ENCODE assay signal across 8 cellular contexts in the genomic region with DNA sequence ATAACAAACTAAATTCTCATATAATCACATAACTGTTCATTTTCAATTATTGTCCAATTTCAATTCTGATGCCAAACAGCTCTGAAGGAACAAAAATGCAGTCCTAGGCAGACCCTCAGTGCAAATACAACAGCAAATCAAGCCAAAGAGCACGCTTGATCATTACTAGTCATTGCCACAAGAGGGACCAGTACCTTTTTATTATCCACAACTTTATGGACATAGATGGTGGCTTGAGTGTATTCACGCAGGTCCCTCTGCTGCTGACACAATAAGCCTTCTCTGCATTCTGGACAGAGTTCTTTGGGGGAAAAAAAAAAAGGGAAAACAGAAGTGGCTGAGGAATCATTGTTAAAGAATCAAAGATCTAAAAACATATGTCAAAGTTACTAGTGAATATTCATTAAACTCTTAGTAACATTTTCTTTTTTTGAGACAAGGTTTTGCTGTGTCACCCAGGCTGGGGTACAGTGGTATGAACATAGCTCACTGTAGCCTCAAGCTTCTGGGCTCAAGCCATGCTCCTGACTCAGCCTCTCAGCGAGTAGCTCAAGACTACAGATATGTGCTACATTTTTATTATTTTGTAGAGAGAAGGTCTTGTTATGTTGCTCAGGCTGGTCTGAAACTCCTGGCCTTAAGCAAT. TPM values are rescaled to one million over a fixed set of nuclear protein-coding genes. Genes with fewer than 3 reads are reported as not detected.
DNase-seq lines count a peak whose midpoint lies in the region; ATAC-seq, FAIRE-seq and TF ChIP-seq lines count a peak whose summit lies in the region.

No MANE protein-coding gene starts in this region.

- no peak for ATAC-seq in HG03139 (IDR thresholded peaks at IDR 0.05; ENCODE audit: unreplicated experiment)
- ATAC-seq in HG03439 (IDR thresholded peaks at IDR 0.05; ENCODE audit: unreplicated experiment) = no peak
- no peak for ATAC-seq in HG03196 (IDR thresholded peaks at IDR 0.05; ENCODE audit: unreplicated experiment)

- WGBS in liver = 81% methylated on average over 3 of the region's 3 CpGs

- no peaks in the 10 kb centered on the region for H3F3A ChIP-seq in Loucy (ENCODE audit: low read depth)

- H4K20me1 ChIP-seq in Loucy (ENCODE audit: insufficient read depth, low read length, poor library complexity, severe bottlenecking) = no peaks in the 10 kb centered on the region
- peaks cover 25% of the 10 kb centered on the region for H4K20me1 ChIP-seq in astrocyte (ENCODE audit: insufficient read depth, low read length)

- H3K4me3 ChIP-seq in Loucy (ENCODE audit: low read length, poor library complexity, severe bottlenecking) (no peak overlapping the region), astrocyte (ENCODE audit: insufficient read depth, low read depth, low read length) (no peak overlapping the region), liver (ENCODE audit: low read depth in 1 of 3, low read length in 3 of 3) (no peak overlapping the region)

- no peaks in the 10 kb centered on the region for H3K9me2 ChIP-seq in Loucy (replicated peaks; ENCODE audit: low read depth, low read length)

- TF ChIP-seq CTCF in Loucy (conservative IDR thresholded peaks at IDR 0.05; ENCODE audit: low read length) = peak; percentile 67
- TF ChIP-seq CTCF in astrocyte (IDR thresholded peaks at IDR 0.05; ENCODE audit: insufficient read depth, low read depth, low read length) = peak; percentile 64
- TF ChIP-seq CTCF in liver (IDR thresholded peaks at IDR 0.05; ENCODE audit: low read depth, low read length, missing input control) = peak; percentile 46

- peak overlapping the region; percentile 65 for H3K27ac ChIP-seq in astrocyte (ENCODE audit: low read depth, low read length)
- H3K27ac ChIP-seq in liver (ENCODE audit: low read depth in 1 of 2, low read length in 2 of 2) = no peak overlapping the region

- H3K27me3 Mint-ChIP-seq in astrocyte (ENCODE audit: low read depth, unreplicated experiment) = no peaks in the 10 kb centered on the region

- H3K36me3 Mint-ChIP-seq in astrocyte (ENCODE audit: low read depth, unreplicated experiment) = peaks cover 23% of the 10 kb centered on the region

- no peak overlapping the region for H3K9ac ChIP-seq in Loucy (ENCODE audit: low read depth, low read length, poor library complexity, severe bottlenecking)
- H3K9ac ChIP-seq in astrocyte (ENCODE audit: low read length) = peak overlapping the region; percentile 19
- no peak overlapping the region for H3K9ac ChIP-seq in liver (ENCODE audit: low read depth in 1 of 2, low read length in 2 of 2)

- H3K27me3 ChIP-seq in Loucy (ENCODE audit: insufficient read depth, low read length, poor library complexity, severe bottlenecking) = no peaks in the 10 kb centered on the region
- H3K27me3 ChIP-seq in astrocyte (ENCODE audit: insufficient read depth, low read length) = no peaks in the 10 kb centered on the region
- H3K27me3 ChIP-seq in liver (ENCODE audit: control insufficient read depth in 4 of 4, insufficient read depth in 4 of 4, low read length in 3 of 4) = no peaks in the 10 kb centered on the region

- peaks cover 31% of the 10 kb centered on the region for H3K4me1 Mint-ChIP-seq in astrocyte (ENCODE audit: low read depth, unreplicated experiment)

- H3K36me3 ChIP-seq in Loucy (ENCODE audit: insufficient read depth, low read length) (peaks cover 63% of the 10 kb centered on the region), astrocyte (ENCODE audit: insufficient read depth, low read length) (peaks cover 25% of the 10 kb centered on the region), liver (ENCODE audit: control insufficient read depth in 4 of 4, insufficient read depth in 3 of 4, low read depth in 1 of 4, low read length in 3 of 4) (peaks cover 9 to 31% (median 25%) of the 10 kb centered on the region in 4 donors)

- peak; percentile 43 for FAIRE-seq in astrocyte (lab: Jason Lieb, UNC)

- peak; percentile 16 for DNase-seq in NCI-H748 (lab: John Stamatoyannopoulos, UW; ENCODE audit: unreplicated experiment)
- DNase-seq in NCI-H748 treated with DMSO at 0.1 percent for 48 hours (lab: John Stamatoyannopoulos, UW) = no peak
- peak; percentile 85 for DNase-seq in astrocyte (ENCODE audit: low read depth)

- H3K4me2 ChIP-seq in Loucy (ENCODE audit: low read depth, low read length, poor library complexity, severe bottlenecking) = no peak overlapping the region
- H3K4me2 ChIP-seq in astrocyte (ENCODE audit: low read length) = peak overlapping the region; percentile 16

- no peaks in the 10 kb centered on the region for H3K79me2 ChIP-seq in Loucy (ENCODE audit: insufficient read depth, low read length)
- H3K79me2 ChIP-seq in astrocyte (ENCODE audit: insufficient read depth, low read length) = no peaks in the 10 kb centered on the region

- no peaks in the 10 kb centered on the region for H3K4me1 ChIP-seq in Loucy (ENCODE audit: insufficient read depth, low read length, poor library complexity, severe bottlenecking)
- peaks cover 12% of the 10 kb centered on the region for H3K4me1 ChIP-seq in astrocyte (ENCODE audit: insufficient read depth, low read length)
- H3K4me1 ChIP-seq in liver (ENCODE audit: control insufficient read depth in 4 of 4, insufficient read depth in 4 of 4, low read length in 3 of 4) = peaks cover 0 to 4% (median 1%) of the 10 kb centered on the region in 4 donors

- H3K4me3 Mint-ChIP-seq in astrocyte (ENCODE audit: unreplicated experiment) = no peak overlapping the region

- H2AFZ ChIP-seq in Loucy (ENCODE audit: low read length) (no peak overlapping the region), astrocyte (ENCODE audit: low read depth, low read length) (no peak overlapping the region)

- no peaks in the 10 kb centered on the region for H3K9me3 Mint-ChIP-seq in astrocyte (ENCODE audit: unreplicated experiment)

- TF ChIP-seq RAD21 in liver (IDR thresholded peaks at IDR 0.05) = peak; percentile 42 to 70

- H3K9me3 ChIP-seq in Loucy (ENCODE audit: insufficient read depth, low read depth, low read length) (no peaks in the 10 kb centered on the region), astrocyte (ENCODE audit: insufficient read depth, low read depth, low read length) (no peaks in the 10 kb centered on the region), liver (ENCODE audit: control insufficient read depth in 4 of 4, low read length in 3 of 4) (no peaks in the 10 kb centered on the region)

- H3K27ac Mint-ChIP-seq in astrocyte (ENCODE audit: unreplicated experiment) = peak overlapping the region; percentile 90

TF ChIP-seq in liver, 16 proteins besides CTCF, POLR2A, EP300 and RAD21 (continues in another document):
- TF ChIP-seq, protein P1, sequence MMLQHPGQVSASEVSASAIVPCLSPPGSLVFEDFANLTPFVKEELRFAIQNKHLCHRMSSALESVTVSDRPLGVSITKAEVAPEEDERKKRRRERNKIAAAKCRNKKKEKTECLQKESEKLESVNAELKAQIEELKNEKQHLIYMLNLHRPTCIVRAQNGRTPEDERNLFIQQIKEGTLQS (IDR thresholded peaks at IDR 0.05) = no peak
- no peak for TF ChIP-seq FOXA2 (IDR thresholded peaks at IDR 0.05)
- no peak for TF ChIP-seq GABPA (IDR thresholded peaks at IDR 0.05 in 1 of 2, conservative IDR thresholded peaks at IDR 0.05 in 1 of 2)
- TF ChIP-seq EGR1 (IDR thresholded peaks at IDR 0.05; ENCODE audit: low read depth in 2 of 2) = no peak
- TF ChIP-seq RXRA (IDR thresholded peaks at IDR 0.05) = no peak
- TF ChIP-seq SP1 (IDR thresholded peaks at IDR 0.05) = no peak
- TF ChIP-seq, protein P2, sequence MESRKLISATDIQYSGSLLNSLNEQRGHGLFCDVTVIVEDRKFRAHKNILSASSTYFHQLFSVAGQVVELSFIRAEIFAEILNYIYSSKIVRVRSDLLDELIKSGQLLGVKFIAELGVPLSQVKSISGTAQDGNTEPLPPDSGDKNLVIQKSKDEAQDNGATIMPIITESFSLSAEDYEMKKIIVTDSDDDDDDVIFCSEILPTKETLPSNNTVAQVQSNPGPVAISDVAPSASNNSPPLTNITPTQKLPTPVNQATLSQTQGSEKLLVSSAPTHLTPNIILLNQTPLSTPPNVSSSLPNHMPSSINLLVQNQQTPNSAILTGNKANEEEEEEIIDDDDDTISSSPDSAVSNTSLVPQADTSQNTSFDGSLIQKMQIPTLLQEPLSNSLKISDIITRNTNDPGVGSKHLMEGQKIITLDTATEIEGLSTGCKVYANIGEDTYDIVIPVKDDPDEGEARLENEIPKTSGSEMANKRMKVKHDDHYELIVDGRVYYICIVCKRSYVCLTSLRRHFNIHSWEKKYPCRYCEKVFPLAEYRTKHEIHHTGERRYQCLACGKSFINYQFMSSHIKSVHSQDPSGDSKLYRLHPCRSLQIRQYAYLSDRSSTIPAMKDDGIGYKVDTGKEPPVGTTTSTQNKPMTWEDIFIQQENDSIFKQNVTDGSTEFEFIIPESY (IDR thresholded peaks at IDR 0.05) = no peak
- TF ChIP-seq, protein P3, sequence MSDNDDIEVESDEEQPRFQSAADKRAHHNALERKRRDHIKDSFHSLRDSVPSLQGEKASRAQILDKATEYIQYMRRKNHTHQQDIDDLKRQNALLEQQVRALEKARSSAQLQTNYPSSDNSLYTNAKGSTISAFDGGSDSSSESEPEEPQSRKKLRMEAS (IDR thresholded peaks at IDR 0.05) = no peak
- TF ChIP-seq JUND (IDR thresholded peaks at IDR 0.05) = no peak
- no peak for TF ChIP-seq FOXA1 (IDR thresholded peaks at IDR 0.05)
- TF ChIP-seq, protein P4, sequence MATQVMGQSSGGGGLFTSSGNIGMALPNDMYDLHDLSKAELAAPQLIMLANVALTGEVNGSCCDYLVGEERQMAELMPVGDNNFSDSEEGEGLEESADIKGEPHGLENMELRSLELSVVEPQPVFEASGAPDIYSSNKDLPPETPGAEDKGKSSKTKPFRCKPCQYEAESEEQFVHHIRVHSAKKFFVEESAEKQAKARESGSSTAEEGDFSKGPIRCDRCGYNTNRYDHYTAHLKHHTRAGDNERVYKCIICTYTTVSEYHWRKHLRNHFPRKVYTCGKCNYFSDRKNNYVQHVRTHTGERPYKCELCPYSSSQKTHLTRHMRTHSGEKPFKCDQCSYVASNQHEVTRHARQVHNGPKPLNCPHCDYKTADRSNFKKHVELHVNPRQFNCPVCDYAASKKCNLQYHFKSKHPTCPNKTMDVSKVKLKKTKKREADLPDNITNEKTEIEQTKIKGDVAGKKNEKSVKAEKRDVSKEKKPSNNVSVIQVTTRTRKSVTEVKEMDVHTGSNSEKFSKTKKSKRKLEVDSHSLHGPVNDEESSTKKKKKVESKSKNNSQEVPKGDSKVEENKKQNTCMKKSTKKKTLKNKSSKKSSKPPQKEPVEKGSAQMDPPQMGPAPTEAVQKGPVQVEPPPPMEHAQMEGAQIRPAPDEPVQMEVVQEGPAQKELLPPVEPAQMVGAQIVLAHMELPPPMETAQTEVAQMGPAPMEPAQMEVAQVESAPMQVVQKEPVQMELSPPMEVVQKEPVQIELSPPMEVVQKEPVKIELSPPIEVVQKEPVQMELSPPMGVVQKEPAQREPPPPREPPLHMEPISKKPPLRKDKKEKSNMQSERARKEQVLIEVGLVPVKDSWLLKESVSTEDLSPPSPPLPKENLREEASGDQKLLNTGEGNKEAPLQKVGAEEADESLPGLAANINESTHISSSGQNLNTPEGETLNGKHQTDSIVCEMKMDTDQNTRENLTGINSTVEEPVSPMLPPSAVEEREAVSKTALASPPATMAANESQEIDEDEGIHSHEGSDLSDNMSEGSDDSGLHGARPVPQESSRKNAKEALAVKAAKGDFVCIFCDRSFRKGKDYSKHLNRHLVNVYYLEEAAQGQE (IDR thresholded peaks at IDR 0.05) = no peak

RNA-seq across cellular contexts. Expression of a gene that starts 34.3 kb away (rescaled TPM):
- total RNA-seq in astrocyte = 3.2 and 5.4 TPM in 2 replicates
- 10 to 100 TPM; 10.7 to 23.1 TPM for total RNA-seq in liver
- polyA plus RNA-seq in liver = 10 to 100 TPM in 1 of 2 donors, 1 to 10 TPM in 1; 8.6 to 11.8 TPM
